1 cellular context compared by ENCODE assay signal in the genomic region with DNA sequence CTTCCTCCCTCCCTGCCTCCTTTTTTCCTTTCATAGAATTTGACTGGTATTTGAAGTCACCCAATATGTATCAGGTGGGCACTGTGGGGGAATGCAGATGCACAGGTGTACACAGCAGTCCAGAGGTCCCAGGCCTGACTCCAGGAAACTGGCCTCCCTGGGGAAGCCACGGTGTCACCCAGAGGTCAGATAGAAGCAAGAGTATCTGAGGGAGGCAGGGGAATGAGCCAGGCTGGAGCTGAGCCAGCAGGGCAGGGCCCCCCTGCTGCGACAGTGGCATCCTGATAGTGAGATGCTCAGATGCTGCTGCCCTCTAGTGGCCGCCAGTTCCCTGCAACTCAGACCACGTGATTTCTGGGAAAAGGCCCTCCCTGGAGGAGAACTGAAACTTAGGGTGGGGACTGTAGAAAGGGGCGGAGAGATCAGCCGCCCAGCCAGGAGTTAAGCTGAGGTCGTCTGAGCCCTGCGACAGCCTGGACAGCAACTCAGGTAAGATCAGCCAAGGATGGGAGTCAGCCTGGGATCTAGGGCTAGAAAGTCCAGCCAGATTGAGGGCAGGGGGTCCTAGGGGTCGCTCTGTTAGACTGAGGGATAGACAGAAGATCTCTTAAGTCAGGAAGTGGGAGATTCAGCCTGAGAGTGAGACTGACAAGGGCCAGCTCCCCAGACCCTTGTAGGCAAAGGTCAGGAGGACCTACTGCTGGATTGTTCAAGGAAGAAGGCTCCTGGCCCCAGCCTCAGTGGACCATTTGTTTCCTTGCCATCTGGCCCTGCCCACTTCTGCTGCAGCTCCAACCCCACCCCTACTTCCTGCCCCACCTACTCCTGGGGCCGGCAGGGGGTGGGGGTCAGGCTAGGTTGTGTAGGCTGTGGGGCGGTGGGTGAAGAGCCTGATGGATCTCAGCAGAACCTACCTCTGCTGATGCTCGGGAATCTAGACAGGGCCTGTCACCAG.
TF ChIP-seq lines count a peak whose summit lies in the region.

A gene with protein sequence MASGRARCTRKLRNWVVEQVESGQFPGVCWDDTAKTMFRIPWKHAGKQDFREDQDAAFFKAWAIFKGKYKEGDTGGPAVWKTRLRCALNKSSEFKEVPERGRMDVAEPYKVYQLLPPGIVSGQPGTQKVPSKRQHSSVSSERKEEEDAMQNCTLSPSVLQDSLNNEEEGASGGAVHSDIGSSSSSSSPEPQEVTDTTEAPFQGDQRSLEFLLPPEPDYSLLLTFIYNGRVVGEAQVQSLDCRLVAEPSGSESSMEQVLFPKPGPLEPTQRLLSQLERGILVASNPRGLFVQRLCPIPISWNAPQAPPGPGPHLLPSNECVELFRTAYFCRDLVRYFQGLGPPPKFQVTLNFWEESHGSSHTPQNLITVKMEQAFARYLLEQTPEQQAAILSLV (plus strand): TSS at position 416 of the 955 bp plus-strand sequence. CDS start 880 bp downstream, outside the sequence.

TF ChIP-seq in HepG2, 621 proteins besides CTCF, POLR2A, EP300 and RAD21 (continued from another document and continues in another):
- TF ChIP-seq, protein P1, sequence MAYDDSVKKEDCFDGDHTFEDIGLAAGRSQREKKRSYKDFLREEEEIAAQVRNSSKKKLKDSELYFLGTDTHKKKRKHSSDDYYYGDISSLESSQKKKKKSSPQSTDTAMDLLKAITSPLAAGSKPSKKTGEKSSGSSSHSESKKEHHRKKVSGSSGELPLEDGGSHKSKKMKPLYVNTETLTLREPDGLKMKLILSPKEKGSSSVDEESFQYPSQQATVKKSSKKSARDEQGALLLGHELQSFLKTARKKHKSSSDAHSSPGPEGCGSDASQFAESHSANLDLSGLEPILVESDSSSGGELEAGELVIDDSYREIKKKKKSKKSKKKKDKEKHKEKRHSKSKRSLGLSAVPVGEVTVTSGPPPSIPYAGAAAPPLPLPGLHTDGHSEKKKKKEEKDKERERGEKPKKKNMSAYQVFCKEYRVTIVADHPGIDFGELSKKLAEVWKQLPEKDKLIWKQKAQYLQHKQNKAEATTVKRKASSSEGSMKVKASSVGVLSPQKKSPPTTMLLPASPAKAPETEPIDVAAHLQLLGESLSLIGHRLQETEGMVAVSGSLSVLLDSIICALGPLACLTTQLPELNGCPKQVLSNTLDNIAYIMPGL (CRISPR knock-in tag; IDR thresholded peaks at IDR 0.05; ENCODE audit: borderline replicate concordance in 1 of 2, low read depth in 1 of 2), result peak; percentile 96 to 100
- TF ChIP-seq CAMTA2 (CRISPR knock-in tag; IDR thresholded peaks at IDR 0.05; ENCODE audit: borderline replicate concordance), result peak; percentile 84; the same call in 1 of the 2 replicates
- TF ChIP-seq ZNF83 (CRISPR knock-in tag; IDR thresholded peaks at IDR 0.05; ENCODE audit: borderline replicate concordance), result peak; percentile 88
- TF ChIP-seq IKZF4 (CRISPR knock-in tag; IDR thresholded peaks at IDR 0.05; ENCODE audit: borderline replicate concordance, low read depth, not compliant biosample characterization), result peak; percentile 71
- peak; percentile 93 for TF ChIP-seq SIX4 (CRISPR knock-in tag; IDR thresholded peaks at IDR 0.05)
- no peak for TF ChIP-seq MEIS1 (CRISPR knock-in tag; IDR thresholded peaks at IDR 0.05; ENCODE audit: borderline replicate concordance)
- peak; percentile 99 for TF ChIP-seq ZNF615 (CRISPR knock-in tag; IDR thresholded peaks at IDR 0.05; ENCODE audit: borderline replicate concordance)
- TF ChIP-seq BCL6 (CRISPR knock-in tag; IDR thresholded peaks at IDR 0.05), result peak; percentile 92
- peak; percentile 74 for TF ChIP-seq CREB1 (IDR thresholded peaks at IDR 0.05)
- TF ChIP-seq CREB1 (CRISPR knock-in tag; IDR thresholded peaks at IDR 0.05), result no peak
- TF ChIP-seq, protein P2, sequence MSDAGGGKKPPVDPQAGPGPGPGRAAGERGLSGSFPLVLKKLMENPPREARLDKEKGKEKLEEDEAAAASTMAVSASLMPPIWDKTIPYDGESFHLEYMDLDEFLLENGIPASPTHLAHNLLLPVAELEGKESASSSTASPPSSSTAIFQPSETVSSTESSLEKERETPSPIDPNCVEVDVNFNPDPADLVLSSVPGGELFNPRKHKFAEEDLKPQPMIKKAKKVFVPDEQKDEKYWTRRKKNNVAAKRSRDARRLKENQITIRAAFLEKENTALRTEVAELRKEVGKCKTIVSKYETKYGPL (CRISPR knock-in tag; IDR thresholded peaks at IDR 0.05), result no peak; the same call in 1 of the 2 replicates
- peak; percentile 96 for TF ChIP-seq FOXA3 (CRISPR knock-in tag; IDR thresholded peaks at IDR 0.05)
- TF ChIP-seq SETDB1 (CRISPR knock-in tag; IDR thresholded peaks at IDR 0.05; ENCODE audit: borderline replicate concordance), result no peak
- TF ChIP-seq, protein P3, sequence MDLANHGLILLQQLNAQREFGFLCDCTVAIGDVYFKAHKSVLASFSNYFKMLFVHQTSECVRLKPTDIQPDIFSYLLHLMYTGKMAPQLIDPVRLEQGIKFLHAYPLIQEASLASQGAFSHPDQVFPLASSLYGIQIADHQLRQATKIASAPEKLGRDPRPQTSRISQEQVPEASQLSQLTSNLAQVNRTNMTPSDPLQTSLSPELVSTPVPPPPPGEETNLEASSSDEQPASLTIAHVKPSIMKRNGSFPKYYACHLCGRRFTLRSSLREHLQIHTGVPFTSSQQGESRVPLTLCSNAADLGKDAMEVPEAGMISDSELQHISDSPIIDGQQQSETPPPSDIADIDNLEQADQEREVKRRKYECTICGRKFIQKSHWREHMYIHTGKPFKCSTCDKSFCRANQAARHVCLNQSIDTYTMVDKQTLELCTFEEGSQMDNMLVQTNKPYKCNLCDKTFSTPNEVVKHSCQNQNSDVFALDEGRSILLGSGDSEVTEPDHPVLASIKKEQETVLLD (CRISPR knock-in tag; IDR thresholded peaks at IDR 0.05; ENCODE audit: low read depth), result no peak
- peak; percentile 100 for TF ChIP-seq SAP130 (CRISPR knock-in tag; IDR thresholded peaks at IDR 0.05; ENCODE audit: low read depth)
- peak; percentile 55; the same call in 1 of the 2 replicates for TF ChIP-seq MAFF (IDR thresholded peaks at IDR 0.05; ENCODE audit: low read depth, low read length)
- TF ChIP-seq KLF12 (CRISPR knock-in tag; IDR thresholded peaks at IDR 0.05; ENCODE audit: borderline replicate concordance), result peak; percentile 95
- peak; percentile 99 for TF ChIP-seq ZNF781 (CRISPR knock-in tag; IDR thresholded peaks at IDR 0.05; ENCODE audit: borderline replicate concordance, not compliant biosample characterization)
- TF ChIP-seq ZNF709 (CRISPR knock-in tag; IDR thresholded peaks at IDR 0.05), result peak; percentile 1; the same call in 1 of the 2 replicates
- no peak for TF ChIP-seq ZNF333 (CRISPR knock-in tag; IDR thresholded peaks at IDR 0.05; ENCODE audit: borderline replicate concordance)
- TF ChIP-seq U2AF2 (IDR thresholded peaks at IDR 0.05; ENCODE audit: low read depth, low read length), result peak; percentile 81; the same call in 1 of the 2 replicates
- TF ChIP-seq KLF13 (CRISPR knock-in tag; IDR thresholded peaks at IDR 0.05), result peak; percentile 92
- peak; percentile 96 for TF ChIP-seq ZNF326 (CRISPR knock-in tag; IDR thresholded peaks at IDR 0.05; ENCODE audit: borderline replicate concordance)
- TF ChIP-seq PPARG (CRISPR knock-in tag; conservative IDR thresholded peaks at IDR 0.05), result peak; percentile 93
- no peak for TF ChIP-seq PHB2 (IDR thresholded peaks at IDR 0.05; ENCODE audit: partially characterized antibody)
- TF ChIP-seq FOSL1 (CRISPR knock-in tag; IDR thresholded peaks at IDR 0.05; ENCODE audit: borderline replicate concordance), result no peak; the same call in 1 of the 2 replicates
- TF ChIP-seq, protein P4, sequence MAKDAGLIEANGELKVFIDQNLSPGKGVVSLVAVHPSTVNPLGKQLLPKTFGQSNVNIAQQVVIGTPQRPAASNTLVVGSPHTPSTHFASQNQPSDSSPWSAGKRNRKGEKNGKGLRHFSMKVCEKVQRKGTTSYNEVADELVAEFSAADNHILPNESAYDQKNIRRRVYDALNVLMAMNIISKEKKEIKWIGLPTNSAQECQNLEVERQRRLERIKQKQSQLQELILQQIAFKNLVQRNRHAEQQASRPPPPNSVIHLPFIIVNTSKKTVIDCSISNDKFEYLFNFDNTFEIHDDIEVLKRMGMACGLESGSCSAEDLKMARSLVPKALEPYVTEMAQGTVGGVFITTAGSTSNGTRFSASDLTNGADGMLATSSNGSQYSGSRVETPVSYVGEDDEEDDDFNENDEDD (CRISPR knock-in tag; IDR thresholded peaks at IDR 0.05; ENCODE audit: borderline replicate concordance), result peak; percentile 85; the same call in 1 of the 2 replicates
- TF ChIP-seq, protein P5, sequence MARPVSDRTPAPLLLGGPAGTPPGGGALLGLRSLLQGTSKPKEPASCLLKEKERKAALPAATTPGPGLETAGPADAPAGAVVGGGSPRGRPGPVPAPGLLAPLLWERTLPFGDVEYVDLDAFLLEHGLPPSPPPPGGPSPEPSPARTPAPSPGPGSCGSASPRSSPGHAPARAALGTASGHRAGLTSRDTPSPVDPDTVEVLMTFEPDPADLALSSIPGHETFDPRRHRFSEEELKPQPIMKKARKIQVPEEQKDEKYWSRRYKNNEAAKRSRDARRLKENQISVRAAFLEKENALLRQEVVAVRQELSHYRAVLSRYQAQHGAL (CRISPR knock-in tag; IDR thresholded peaks at IDR 0.05; ENCODE audit: not compliant biosample characterization), result peak; percentile 63
- TF ChIP-seq ZNF121 (CRISPR knock-in tag; IDR thresholded peaks at IDR 0.05), result peak; percentile 85
- TF ChIP-seq, protein P6, sequence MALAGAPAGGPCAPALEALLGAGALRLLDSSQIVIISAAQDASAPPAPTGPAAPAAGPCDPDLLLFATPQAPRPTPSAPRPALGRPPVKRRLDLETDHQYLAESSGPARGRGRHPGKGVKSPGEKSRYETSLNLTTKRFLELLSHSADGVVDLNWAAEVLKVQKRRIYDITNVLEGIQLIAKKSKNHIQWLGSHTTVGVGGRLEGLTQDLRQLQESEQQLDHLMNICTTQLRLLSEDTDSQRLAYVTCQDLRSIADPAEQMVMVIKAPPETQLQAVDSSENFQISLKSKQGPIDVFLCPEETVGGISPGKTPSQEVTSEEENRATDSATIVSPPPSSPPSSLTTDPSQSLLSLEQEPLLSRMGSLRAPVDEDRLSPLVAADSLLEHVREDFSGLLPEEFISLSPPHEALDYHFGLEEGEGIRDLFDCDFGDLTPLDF (CRISPR knock-in tag; IDR thresholded peaks at IDR 0.05), result no peak
- TF ChIP-seq, protein P7, sequence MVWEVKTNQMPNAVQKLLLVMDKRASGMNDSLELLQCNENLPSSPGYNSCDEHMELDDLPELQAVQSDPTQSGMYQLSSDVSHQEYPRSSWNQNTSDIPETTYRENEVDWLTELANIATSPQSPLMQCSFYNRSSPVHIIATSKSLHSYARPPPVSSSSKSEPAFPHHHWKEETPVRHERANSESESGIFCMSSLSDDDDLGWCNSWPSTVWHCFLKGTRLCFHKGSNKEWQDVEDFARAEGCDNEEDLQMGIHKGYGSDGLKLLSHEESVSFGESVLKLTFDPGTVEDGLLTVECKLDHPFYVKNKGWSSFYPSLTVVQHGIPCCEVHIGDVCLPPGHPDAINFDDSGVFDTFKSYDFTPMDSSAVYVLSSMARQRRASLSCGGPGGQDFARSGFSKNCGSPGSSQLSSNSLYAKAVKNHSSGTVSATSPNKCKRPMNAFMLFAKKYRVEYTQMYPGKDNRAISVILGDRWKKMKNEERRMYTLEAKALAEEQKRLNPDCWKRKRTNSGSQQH (CRISPR knock-in tag; IDR thresholded peaks at IDR 0.05; ENCODE audit: low read depth), result peak; percentile 98
- TF ChIP-seq, protein P8, sequence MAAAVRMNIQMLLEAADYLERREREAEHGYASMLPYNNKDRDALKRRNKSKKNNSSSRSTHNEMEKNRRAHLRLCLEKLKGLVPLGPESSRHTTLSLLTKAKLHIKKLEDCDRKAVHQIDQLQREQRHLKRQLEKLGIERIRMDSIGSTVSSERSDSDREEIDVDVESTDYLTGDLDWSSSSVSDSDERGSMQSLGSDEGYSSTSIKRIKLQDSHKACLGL (CRISPR knock-in tag; IDR thresholded peaks at IDR 0.05), result peak; percentile 56; the same call in 1 of the 2 replicates
- TF ChIP-seq, protein P9, sequence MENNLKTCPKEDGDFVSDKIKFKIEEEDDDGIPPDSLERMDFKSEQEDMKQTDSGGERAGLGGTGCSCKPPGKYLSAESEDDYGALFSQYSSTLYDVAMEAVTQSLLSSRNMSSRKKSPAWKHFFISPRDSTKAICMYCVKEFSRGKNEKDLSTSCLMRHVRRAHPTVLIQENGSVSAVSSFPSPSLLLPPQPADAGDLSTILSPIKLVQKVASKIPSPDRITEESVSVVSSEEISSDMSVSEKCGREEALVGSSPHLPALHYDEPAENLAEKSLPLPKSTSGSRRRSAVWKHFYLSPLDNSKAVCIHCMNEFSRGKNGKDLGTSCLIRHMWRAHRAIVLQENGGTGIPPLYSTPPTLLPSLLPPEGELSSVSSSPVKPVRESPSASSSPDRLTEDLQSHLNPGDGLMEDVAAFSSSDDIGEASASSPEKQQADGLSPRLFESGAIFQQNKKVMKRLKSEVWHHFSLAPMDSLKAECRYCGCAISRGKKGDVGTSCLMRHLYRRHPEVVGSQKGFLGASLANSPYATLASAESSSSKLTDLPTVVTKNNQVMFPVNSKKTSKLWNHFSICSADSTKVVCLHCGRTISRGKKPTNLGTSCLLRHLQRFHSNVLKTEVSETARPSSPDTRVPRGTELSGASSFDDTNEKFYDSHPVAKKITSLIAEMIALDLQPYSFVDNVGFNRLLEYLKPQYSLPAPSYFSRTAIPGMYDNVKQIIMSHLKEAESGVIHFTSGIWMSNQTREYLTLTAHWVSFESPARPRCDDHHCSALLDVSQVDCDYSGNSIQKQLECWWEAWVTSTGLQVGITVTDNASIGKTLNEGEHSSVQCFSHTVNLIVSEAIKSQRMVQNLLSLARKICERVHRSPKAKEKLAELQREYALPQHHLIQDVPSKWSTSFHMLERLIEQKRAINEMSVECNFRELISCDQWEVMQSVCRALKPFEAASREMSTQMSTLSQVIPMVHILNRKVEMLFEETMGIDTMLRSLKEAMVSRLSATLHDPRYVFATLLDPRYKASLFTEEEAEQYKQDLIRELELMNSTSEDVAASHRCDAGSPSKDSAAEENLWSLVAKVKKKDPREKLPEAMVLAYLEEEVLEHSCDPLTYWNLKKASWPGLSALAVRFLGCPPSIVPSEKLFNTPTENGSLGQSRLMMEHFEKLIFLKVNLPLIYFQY (CRISPR knock-in tag; IDR thresholded peaks at IDR 0.05; ENCODE audit: borderline replicate concordance), result peak; percentile 91
- peak; percentile 98 for TF ChIP-seq ZNF878 (CRISPR knock-in tag; IDR thresholded peaks at IDR 0.05)
- TF ChIP-seq ZNF24 (IDR thresholded peaks at IDR 0.05), result peak; percentile 54; the same call in 1 of the 2 replicates
- TF ChIP-seq, protein P10, sequence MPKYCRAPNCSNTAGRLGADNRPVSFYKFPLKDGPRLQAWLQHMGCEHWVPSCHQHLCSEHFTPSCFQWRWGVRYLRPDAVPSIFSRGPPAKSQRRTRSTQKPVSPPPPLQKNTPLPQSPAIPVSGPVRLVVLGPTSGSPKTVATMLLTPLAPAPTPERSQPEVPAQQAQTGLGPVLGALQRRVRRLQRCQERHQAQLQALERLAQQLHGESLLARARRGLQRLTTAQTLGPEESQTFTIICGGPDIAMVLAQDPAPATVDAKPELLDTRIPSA (CRISPR knock-in tag; IDR thresholded peaks at IDR 0.05; ENCODE audit: borderline replicate concordance), result no peak
- TF ChIP-seq ZNF883 (CRISPR knock-in tag; IDR thresholded peaks at IDR 0.05; ENCODE audit: not compliant biosample characterization), result peak; percentile 93
- TF ChIP-seq PAWR (CRISPR knock-in tag; IDR thresholded peaks at IDR 0.05; ENCODE audit: borderline replicate concordance), result no peak; the same call in 1 of the 2 replicates
- peak; percentile 100; the same call in 1 of the 2 replicates for TF ChIP-seq ZNF788 (CRISPR knock-in tag; IDR thresholded peaks at IDR 0.05; ENCODE audit: borderline replicate concordance)
- TF ChIP-seq SP5 (CRISPR knock-in tag; IDR thresholded peaks at IDR 0.05; ENCODE audit: borderline replicate concordance, low read depth), result peak; percentile 97
- TF ChIP-seq RBAK (CRISPR knock-in tag; IDR thresholded peaks at IDR 0.05), result peak; percentile 72; the same call in 1 of the 2 replicates
- peak; percentile 100 for TF ChIP-seq KLF6 (CRISPR knock-in tag; IDR thresholded peaks at IDR 0.05)
- peak; percentile 70; the same call in 1 of the 2 replicates for TF ChIP-seq ATAD3A (CRISPR knock-in tag; IDR thresholded peaks at IDR 0.05)
- no peak for TF ChIP-seq ZNF367 (CRISPR knock-in tag; IDR thresholded peaks at IDR 0.05; ENCODE audit: borderline replicate concordance)
